ENCODE assay signal across 9 cellular contexts in the genomic region with DNA sequence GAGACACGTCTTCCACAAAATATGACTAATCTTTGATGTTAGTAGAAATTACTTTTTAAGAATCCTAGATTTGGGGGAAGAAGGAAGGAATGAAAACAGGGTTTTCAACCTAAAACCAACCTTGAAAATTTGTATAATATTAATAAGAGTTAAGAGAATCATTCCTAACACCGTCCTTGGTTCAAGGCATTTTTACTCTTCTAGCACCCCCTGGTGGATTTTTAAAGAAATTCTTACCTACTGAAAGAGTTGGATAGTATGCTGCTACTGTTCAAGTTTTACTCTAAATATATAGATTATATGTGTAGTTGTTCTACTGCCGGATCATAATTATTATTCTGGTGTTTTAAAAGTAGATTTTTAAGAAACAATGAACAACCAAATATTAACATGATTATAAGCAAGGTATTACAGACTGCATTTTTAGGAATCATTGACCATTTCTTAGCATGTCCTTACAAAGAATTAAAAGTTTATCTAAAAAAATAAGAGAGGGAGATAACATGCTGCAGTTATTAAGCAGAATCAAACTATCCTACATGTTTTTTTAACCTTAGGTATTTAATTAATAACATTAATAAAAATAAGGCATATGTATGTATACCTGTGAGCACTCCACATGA. TPM values are rescaled to one million over a fixed set of nuclear protein-coding genes. Genes with fewer than 3 reads are reported as not detected.
DNase-seq lines count a peak whose midpoint lies in the region; ATAC-seq, FAIRE-seq and TF ChIP-seq lines count a peak whose summit lies in the region.
"Had no signal": no experiment of that assay in that cellular context is flagged by ENCODE, and none has a peak within 500 bp of the region (broad histone marks: within the 10 kb centered on the region; RNA-seq: fewer than 3 reads in every experiment).

No MANE protein-coding gene starts in this region.

- peak; percentile 63 for ATAC-seq in GM21381 (IDR thresholded peaks at IDR 0.05; ENCODE audit: unreplicated experiment)
- peak; percentile 85 for ATAC-seq in PC-3

- POLR2A ChIA-PET in PC-3 (lab: Charles Lee; ENCODE audit: unreplicated experiment) (no interaction called here), endothelial cell of umbilical vein (lab: Charles Lee) (no interaction called here)

- H3K4me3 ChIP-seq in PC-3 (ENCODE audit: low read length) (no peak overlapping the region), endothelial cell of umbilical vein (replicated peaks in 1 of 3; ENCODE audit: insufficient read depth in 1 of 3, low read depth in 1 of 3, low read length in 3 of 3) (no peak overlapping the region), parathyroid adenoma (ENCODE audit: low read depth, low read length) (no peak overlapping the region)

- H2AFZ ChIP-seq in PC-3 (ENCODE audit: low read length) (peak overlapping the region; percentile 33), endothelial cell of umbilical vein (ENCODE audit: low read depth, low read length) (no peak overlapping the region), parathyroid adenoma (no peak overlapping the region)

- H3K4me2 ChIP-seq in PC-3 (ENCODE audit: low read length) (peak overlapping the region; percentile 30), endothelial cell of umbilical vein (ENCODE audit: insufficient read depth, low read length) (no peak overlapping the region), parathyroid adenoma (ENCODE audit: low read length) (no peak overlapping the region)

- no peaks in the 10 kb centered on the region for H3K9me3 ChIP-seq in PC-3 (ENCODE audit: low read length)
- H3K9me3 ChIP-seq in endothelial cell of umbilical vein (replicated peaks; ENCODE audit: control insufficient read depth, insufficient read depth, low read length), result no peaks in the 10 kb centered on the region
- no peaks in the 10 kb centered on the region for H3K9me3 ChIP-seq in parathyroid adenoma (ENCODE audit: control insufficient read depth, low read length)

- TF ChIP-seq CTCF in PC-3 (conservative IDR thresholded peaks at IDR 0.05; ENCODE audit: low read depth, low read length) (peak; percentile 73), endothelial cell of umbilical vein (IDR thresholded peaks at IDR 0.05; ENCODE audit: extremely low read depth in 1 of 2, insufficient read depth in 1 of 2, low read depth in 1 of 2, low read length in 2 of 2) (peak in 1 of 2 donors; percentile 21), parathyroid adenoma (IDR thresholded peaks at IDR 0.05) (peak; percentile 41)

- no peak for TF ChIP-seq POLR2A in endothelial cell of umbilical vein (IDR thresholded peaks at IDR 0.05; ENCODE audit: low read depth, low read length)

- H3K27ac ChIP-seq in PC-3 (ENCODE audit: low read length) (no peak overlapping the region), endothelial cell of umbilical vein (ENCODE audit: insufficient read depth, low read depth, low read length) (no peak overlapping the region), parathyroid adenoma (no peak overlapping the region)

- CTCF ChIA-PET in PC-3 (lab: Charles Lee), result no interaction called here
- CTCF ChIA-PET in endothelial cell of umbilical vein (lab: Charles Lee), result interaction anchor here (1.0 kb wide), 1 partner anchor 21 kb away, joined by 3 read pairs; no protein-coding TSS in a partner anchor

- no peak for FAIRE-seq in HTR-8/SVneo (lab: Jason Lieb, UNC)
- no peak for FAIRE-seq in endothelial cell of umbilical vein (lab: Jason Lieb, UNC)

- H3F3A ChIP-seq in PC-3 (ENCODE audit: low read length, unreplicated experiment), result no peaks in the 10 kb centered on the region

- dilution Hi-C loops in endothelial cell of umbilical vein (cut with MboI; ENCODE audit: extremely low pct_ligation_motif_present, low sequenced_read_pairs), result no loop called here

- H3K79me2 ChIP-seq in PC-3 (ENCODE audit: low read length) (no peaks in the 10 kb centered on the region), endothelial cell of umbilical vein (ENCODE audit: control insufficient read depth, insufficient read depth, low read length) (no peaks in the 10 kb centered on the region), parathyroid adenoma (no peaks in the 10 kb centered on the region)

- BruUV-seq in PC-3 (replicated peaks; lab: Mats Ljungman, UMichigan), result no TSS peak
- no TSS peak for BruUV-seq in endothelial cell of umbilical vein (replicated peaks; lab: Mats Ljungman, UMichigan)

- intact Hi-C loops in PC-3 (cut with micrococcal nuclease) (loop anchor here (1.0 to 10.0 kb wide), 4 partner anchors 302 to 910 kb away; no protein-coding TSS in a partner anchor), endothelial cell of umbilical vein (cut with micrococcal nuclease) (loop anchor here (1.0 kb wide), 2 partner anchors 889 to 910 kb away; no protein-coding TSS in a partner anchor)

- no peaks in the 10 kb centered on the region for H3K9me1 ChIP-seq in endothelial cell of umbilical vein (replicated peaks; ENCODE audit: control insufficient read depth, extremely low read depth, insufficient read depth, low read length)

- H3K36me3 ChIP-seq in PC-3 (ENCODE audit: low read depth, low read length), result no peaks in the 10 kb centered on the region
- H3K36me3 ChIP-seq in endothelial cell of umbilical vein (ENCODE audit: control insufficient read depth in 2 of 2, extremely low read depth in 1 of 2, insufficient read depth in 2 of 2, low read length in 2 of 2), result no peaks in the 10 kb centered on the region
- no peaks in the 10 kb centered on the region for H3K36me3 ChIP-seq in parathyroid adenoma (ENCODE audit: control insufficient read depth, insufficient read depth, low read length)

- peak; percentile 61 for DNase-seq in DMS 273 (lab: John Stamatoyannopoulos, UW; ENCODE audit: unreplicated experiment)
- peak; percentile 3 for DNase-seq in HTR-8/SVneo (ENCODE audit: insufficient read length, low spot score)
- peak; percentile 72 for DNase-seq in PC-3
- DNase-seq in endothelial cell of umbilical vein (ENCODE audit: low read depth, low spot score), result peak; percentile 37
- no peak for DNase-seq in germinal center (ENCODE audit: low spot score)
- no peak for DNase-seq in GM19238 (ENCODE audit: insufficient read length, low spot score)

- no peaks in the 10 kb centered on the region for H3K27me3 ChIP-seq in PC-3 (ENCODE audit: low read length)
- no peaks in the 10 kb centered on the region for H3K27me3 ChIP-seq in endothelial cell of umbilical vein (ENCODE audit: control insufficient read depth in 2 of 2, insufficient read depth in 2 of 2, low read length in 2 of 2)
- H3K27me3 ChIP-seq in parathyroid adenoma (ENCODE audit: control insufficient read depth, insufficient read depth, low read length), result no peaks in the 10 kb centered on the region

- H3K4me1 ChIP-seq in PC-3 (ENCODE audit: insufficient read depth, low read length), result peaks cover 19% of the 10 kb centered on the region
- H3K4me1 ChIP-seq in endothelial cell of umbilical vein (ENCODE audit: control insufficient read depth, extremely low read depth, insufficient read depth, low read length), result no peaks in the 10 kb centered on the region
- H3K4me1 ChIP-seq in parathyroid adenoma, result no peaks in the 10 kb centered on the region

- H3K9me2 ChIP-seq in PC-3 (replicated peaks; ENCODE audit: low read length), result no peaks in the 10 kb centered on the region

- H4K20me1 ChIP-seq in PC-3 (ENCODE audit: low read length) (no peaks in the 10 kb centered on the region), endothelial cell of umbilical vein (replicated peaks; ENCODE audit: control insufficient read depth, extremely low read depth, insufficient read depth, low read length) (no peaks in the 10 kb centered on the region)

- H3K9ac ChIP-seq in PC-3 (ENCODE audit: low read length), result no peak overlapping the region; the same call in 1 of the 2 replicates
- no peak overlapping the region for H3K9ac ChIP-seq in endothelial cell of umbilical vein (replicated peaks; ENCODE audit: extremely low read depth, insufficient read depth, low read length)
- no peak overlapping the region for H3K9ac ChIP-seq in parathyroid adenoma

TF ChIP-seq in endothelial cell of umbilical vein, 7 proteins besides CTCF, POLR2A, EP300 and RAD21:
- TF ChIP-seq EZH2 (IDR thresholded peaks at IDR 0.05; ENCODE audit: borderline replicate concordance, low read depth, low read length, severe bottlenecking) (no peak), JUN (IDR thresholded peaks at IDR 0.05; ENCODE audit: borderline replicate concordance, insufficient read depth, insufficient read length, low read depth) (no peak), MYC (IDR thresholded peaks at IDR 0.05; ENCODE audit: low read depth, low read length) (no peak), POLR2AphosphoS5 (IDR thresholded peaks at IDR 0.05; ENCODE audit: insufficient read depth, low read depth, low read length) (no peak), GATA2 (IDR thresholded peaks at IDR 0.05; ENCODE audit: insufficient read depth, insufficient read length, low read depth, low read length) (no peak), FOS (IDR thresholded peaks at IDR 0.05; ENCODE audit: borderline replicate concordance, insufficient read depth, low read length) (no peak)
- TF ChIP-seq, protein P1, sequence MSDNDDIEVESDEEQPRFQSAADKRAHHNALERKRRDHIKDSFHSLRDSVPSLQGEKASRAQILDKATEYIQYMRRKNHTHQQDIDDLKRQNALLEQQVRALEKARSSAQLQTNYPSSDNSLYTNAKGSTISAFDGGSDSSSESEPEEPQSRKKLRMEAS (IDR thresholded peaks at IDR 0.05; ENCODE audit: insufficient read depth, insufficient read length), result no peak

RNA-seq across cellular contexts. Expression of a gene that starts 7.4 kb away (rescaled TPM):
- 4.1 and 4.6 TPM in 2 replicates for total RNA-seq in PC-3 (2014; rRNA removed)
- total RNA-seq in endothelial cell of umbilical vein, result not detected in 2 replicates
- polyA plus RNA-seq in endothelial cell of umbilical vein, result not detected in 2 replicates
- polyA plus RNA-seq in endothelial cell of umbilical vein (2011; cell fraction: cytosol; rRNA removed), result not detected in 2 replicates
- polyA plus RNA-seq in endothelial cell of umbilical vein (2011; cell fraction: nucleus; rRNA removed), result not detected in 2 replicates
- not detected in 2 replicates for polyA plus RNA-seq in endothelial cell of umbilical vein (2012)
- not detected in 2 replicates for polyA minus RNA-seq in endothelial cell of umbilical vein
- polyA minus RNA-seq in endothelial cell of umbilical vein (2011; cell fraction: cytosol; rRNA and poly(A)+ RNA removed), result not detected
- not detected in 2 replicates for polyA minus RNA-seq in endothelial cell of umbilical vein (2011; cell fraction: nucleus; rRNA and poly(A)+ RNA removed)
- total RNA-seq: pulmonary artery endothelial cell had no signal

Comparison
In these comparisons a context has a peak if more than half of its experiments do, and no peak if none do; other contexts are left out.
1. DNase-seq: peak in DMS 273 (single experiment), HTR-8/SVneo (single experiment), PC-3 (single experiment) and endothelial cell of umbilical vein (single experiment); none in germinal center (single experiment) and GM19238 (single experiment).